ENCODE assay signal across 1 cellular context in genomic region chr11:35663408-35663702, GRCh38.
TF ChIP-seq lines count a peak whose summit lies in the region.

No MANE protein-coding gene starts in this region.

TF ChIP-seq in K562, 482 proteins besides CTCF, POLR2A, EP300 and RAD21 (continued from another document):
- TF ChIP-seq, protein P1, sequence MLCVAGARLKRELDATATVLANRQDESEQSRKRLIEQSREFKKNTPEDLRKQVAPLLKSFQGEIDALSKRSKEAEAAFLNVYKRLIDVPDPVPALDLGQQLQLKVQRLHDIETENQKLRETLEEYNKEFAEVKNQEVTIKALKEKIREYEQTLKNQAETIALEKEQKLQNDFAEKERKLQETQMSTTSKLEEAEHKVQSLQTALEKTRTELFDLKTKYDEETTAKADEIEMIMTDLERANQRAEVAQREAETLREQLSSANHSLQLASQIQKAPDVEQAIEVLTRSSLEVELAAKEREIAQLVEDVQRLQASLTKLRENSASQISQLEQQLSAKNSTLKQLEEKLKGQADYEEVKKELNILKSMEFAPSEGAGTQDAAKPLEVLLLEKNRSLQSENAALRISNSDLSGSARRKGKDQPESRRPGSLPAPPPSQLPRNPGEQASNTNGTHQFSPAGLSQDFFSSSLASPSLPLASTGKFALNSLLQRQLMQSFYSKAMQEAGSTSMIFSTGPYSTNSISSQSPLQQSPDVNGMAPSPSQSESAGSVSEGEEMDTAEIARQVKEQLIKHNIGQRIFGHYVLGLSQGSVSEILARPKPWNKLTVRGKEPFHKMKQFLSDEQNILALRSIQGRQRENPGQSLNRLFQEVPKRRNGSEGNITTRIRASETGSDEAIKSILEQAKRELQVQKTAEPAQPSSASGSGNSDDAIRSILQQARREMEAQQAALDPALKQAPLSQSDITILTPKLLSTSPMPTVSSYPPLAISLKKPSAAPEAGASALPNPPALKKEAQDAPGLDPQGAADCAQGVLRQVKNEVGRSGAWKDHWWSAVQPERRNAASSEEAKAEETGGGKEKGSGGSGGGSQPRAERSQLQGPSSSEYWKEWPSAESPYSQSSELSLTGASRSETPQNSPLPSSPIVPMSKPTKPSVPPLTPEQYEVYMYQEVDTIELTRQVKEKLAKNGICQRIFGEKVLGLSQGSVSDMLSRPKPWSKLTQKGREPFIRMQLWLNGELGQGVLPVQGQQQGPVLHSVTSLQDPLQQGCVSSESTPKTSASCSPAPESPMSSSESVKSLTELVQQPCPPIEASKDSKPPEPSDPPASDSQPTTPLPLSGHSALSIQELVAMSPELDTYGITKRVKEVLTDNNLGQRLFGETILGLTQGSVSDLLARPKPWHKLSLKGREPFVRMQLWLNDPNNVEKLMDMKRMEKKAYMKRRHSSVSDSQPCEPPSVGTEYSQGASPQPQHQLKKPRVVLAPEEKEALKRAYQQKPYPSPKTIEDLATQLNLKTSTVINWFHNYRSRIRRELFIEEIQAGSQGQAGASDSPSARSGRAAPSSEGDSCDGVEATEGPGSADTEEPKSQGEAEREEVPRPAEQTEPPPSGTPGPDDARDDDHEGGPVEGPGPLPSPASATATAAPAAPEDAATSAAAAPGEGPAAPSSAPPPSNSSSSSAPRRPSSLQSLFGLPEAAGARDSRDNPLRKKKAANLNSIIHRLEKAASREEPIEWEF (CRISPR knock-in tag; IDR thresholded peaks at IDR 0.05) = no peak
- TF ChIP-seq RBM22 (IDR thresholded peaks at IDR 0.05; ENCODE audit: low read depth, low read length, poor library complexity, severe bottlenecking) (no peak), ZNF3 (CRISPR knock-in tag; IDR thresholded peaks at IDR 0.05) (no peak), PYGO2 (tag; IDR thresholded peaks at IDR 0.05) (no peak), MBD2 (IDR thresholded peaks at IDR 0.05; ENCODE audit: borderline replicate concordance, low read depth) (no peak), MEF2D (tag; conservative IDR thresholded peaks at IDR 0.05; ENCODE audit: low read depth) (0 out of 2 replicates have a peak, but pooled peaks have one; percentile 56), ZNF124 (CRISPR knock-in tag; IDR thresholded peaks at IDR 0.05) (no peak), ZNF589 (CRISPR knock-in tag; IDR thresholded peaks at IDR 0.05; ENCODE audit: low read depth) (no peak), ZNF121 (CRISPR knock-in tag; conservative IDR thresholded peaks at IDR 0.05) (no peak), CEBPB (tag; IDR thresholded peaks at IDR 0.05) (no peak), ZNF143 (CRISPR knock-in tag; IDR thresholded peaks at IDR 0.05) (no peak), PHF20 (IDR thresholded peaks at IDR 0.05; ENCODE audit: partially characterized antibody) (no peak), DPF2 (IDR thresholded peaks at IDR 0.05) (0 out of 2 replicates have a peak, but pooled peaks have one; percentile 61), DNMT1 (IDR thresholded peaks at IDR 0.05) (no peak), MAFK (IDR thresholded peaks at IDR 0.05; ENCODE audit: low read length) (no peak), RBM25 (IDR thresholded peaks at IDR 0.05; ENCODE audit: low read depth, low read length, severe bottlenecking) (no peak), ERF (CRISPR knock-in tag; IDR thresholded peaks at IDR 0.05) (no peak), TEAD4 (IDR thresholded peaks at IDR 0.05; ENCODE audit: low read length) (no peak), TEAD4 (CRISPR knock-in tag; IDR thresholded peaks at IDR 0.05; ENCODE audit: borderline replicate concordance) (no peak), ZNF232 (CRISPR knock-in tag; IDR thresholded peaks at IDR 0.05) (no peak), CREB1 (IDR thresholded peaks at IDR 0.05) (no peak), CREB1 (CRISPR knock-in tag; IDR thresholded peaks at IDR 0.05) (no peak), SMARCA5 (IDR thresholded peaks at IDR 0.05) (peak; percentile 91), ARID2 (IDR thresholded peaks at IDR 0.05) (peak; percentile 50), RBM17 (IDR thresholded peaks at IDR 0.05; ENCODE audit: borderline replicate concordance, low read depth, low read length) (no peak), ZNF436 (CRISPR knock-in tag; IDR thresholded peaks at IDR 0.05) (no peak), NFXL1 (CRISPR knock-in tag; IDR thresholded peaks at IDR 0.05) (no peak), TAF9B (IDR thresholded peaks at IDR 0.05; ENCODE audit: partially characterized antibody) (no peak), NCOA6 (IDR thresholded peaks at IDR 0.05) (no peak), HIVEP1 (CRISPR knock-in tag; IDR thresholded peaks at IDR 0.05) (no peak), ZNF445 (CRISPR knock-in tag; IDR thresholded peaks at IDR 0.05; ENCODE audit: low read depth) (no peak), ZNF695 (CRISPR knock-in tag; IDR thresholded peaks at IDR 0.05) (no peak), KDM5B (IDR thresholded peaks at IDR 0.05; ENCODE audit: insufficient replicate concordance, low read depth, low read length) (no peak)
- TF ChIP-seq, protein P2, sequence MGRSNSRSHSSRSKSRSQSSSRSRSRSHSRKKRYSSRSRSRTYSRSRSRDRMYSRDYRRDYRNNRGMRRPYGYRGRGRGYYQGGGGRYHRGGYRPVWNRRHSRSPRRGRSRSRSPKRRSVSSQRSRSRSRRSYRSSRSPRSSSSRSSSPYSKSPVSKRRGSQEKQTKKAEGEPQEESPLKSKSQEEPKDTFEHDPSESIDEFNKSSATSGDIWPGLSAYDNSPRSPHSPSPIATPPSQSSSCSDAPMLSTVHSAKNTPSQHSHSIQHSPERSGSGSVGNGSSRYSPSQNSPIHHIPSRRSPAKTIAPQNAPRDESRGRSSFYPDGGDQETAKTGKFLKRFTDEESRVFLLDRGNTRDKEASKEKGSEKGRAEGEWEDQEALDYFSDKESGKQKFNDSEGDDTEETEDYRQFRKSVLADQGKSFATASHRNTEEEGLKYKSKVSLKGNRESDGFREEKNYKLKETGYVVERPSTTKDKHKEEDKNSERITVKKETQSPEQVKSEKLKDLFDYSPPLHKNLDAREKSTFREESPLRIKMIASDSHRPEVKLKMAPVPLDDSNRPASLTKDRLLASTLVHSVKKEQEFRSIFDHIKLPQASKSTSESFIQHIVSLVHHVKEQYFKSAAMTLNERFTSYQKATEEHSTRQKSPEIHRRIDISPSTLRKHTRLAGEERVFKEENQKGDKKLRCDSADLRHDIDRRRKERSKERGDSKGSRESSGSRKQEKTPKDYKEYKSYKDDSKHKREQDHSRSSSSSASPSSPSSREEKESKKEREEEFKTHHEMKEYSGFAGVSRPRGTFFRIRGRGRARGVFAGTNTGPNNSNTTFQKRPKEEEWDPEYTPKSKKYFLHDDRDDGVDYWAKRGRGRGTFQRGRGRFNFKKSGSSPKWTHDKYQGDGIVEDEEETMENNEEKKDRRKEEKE (IDR thresholded peaks at IDR 0.05; ENCODE audit: borderline replicate concordance in 1 of 2, control insufficient read depth in 1 of 2, low read depth in 2 of 2, low read length in 1 of 2) = no peak; a peak in 1 of 4 replicates
- TF ChIP-seq, protein P3, sequence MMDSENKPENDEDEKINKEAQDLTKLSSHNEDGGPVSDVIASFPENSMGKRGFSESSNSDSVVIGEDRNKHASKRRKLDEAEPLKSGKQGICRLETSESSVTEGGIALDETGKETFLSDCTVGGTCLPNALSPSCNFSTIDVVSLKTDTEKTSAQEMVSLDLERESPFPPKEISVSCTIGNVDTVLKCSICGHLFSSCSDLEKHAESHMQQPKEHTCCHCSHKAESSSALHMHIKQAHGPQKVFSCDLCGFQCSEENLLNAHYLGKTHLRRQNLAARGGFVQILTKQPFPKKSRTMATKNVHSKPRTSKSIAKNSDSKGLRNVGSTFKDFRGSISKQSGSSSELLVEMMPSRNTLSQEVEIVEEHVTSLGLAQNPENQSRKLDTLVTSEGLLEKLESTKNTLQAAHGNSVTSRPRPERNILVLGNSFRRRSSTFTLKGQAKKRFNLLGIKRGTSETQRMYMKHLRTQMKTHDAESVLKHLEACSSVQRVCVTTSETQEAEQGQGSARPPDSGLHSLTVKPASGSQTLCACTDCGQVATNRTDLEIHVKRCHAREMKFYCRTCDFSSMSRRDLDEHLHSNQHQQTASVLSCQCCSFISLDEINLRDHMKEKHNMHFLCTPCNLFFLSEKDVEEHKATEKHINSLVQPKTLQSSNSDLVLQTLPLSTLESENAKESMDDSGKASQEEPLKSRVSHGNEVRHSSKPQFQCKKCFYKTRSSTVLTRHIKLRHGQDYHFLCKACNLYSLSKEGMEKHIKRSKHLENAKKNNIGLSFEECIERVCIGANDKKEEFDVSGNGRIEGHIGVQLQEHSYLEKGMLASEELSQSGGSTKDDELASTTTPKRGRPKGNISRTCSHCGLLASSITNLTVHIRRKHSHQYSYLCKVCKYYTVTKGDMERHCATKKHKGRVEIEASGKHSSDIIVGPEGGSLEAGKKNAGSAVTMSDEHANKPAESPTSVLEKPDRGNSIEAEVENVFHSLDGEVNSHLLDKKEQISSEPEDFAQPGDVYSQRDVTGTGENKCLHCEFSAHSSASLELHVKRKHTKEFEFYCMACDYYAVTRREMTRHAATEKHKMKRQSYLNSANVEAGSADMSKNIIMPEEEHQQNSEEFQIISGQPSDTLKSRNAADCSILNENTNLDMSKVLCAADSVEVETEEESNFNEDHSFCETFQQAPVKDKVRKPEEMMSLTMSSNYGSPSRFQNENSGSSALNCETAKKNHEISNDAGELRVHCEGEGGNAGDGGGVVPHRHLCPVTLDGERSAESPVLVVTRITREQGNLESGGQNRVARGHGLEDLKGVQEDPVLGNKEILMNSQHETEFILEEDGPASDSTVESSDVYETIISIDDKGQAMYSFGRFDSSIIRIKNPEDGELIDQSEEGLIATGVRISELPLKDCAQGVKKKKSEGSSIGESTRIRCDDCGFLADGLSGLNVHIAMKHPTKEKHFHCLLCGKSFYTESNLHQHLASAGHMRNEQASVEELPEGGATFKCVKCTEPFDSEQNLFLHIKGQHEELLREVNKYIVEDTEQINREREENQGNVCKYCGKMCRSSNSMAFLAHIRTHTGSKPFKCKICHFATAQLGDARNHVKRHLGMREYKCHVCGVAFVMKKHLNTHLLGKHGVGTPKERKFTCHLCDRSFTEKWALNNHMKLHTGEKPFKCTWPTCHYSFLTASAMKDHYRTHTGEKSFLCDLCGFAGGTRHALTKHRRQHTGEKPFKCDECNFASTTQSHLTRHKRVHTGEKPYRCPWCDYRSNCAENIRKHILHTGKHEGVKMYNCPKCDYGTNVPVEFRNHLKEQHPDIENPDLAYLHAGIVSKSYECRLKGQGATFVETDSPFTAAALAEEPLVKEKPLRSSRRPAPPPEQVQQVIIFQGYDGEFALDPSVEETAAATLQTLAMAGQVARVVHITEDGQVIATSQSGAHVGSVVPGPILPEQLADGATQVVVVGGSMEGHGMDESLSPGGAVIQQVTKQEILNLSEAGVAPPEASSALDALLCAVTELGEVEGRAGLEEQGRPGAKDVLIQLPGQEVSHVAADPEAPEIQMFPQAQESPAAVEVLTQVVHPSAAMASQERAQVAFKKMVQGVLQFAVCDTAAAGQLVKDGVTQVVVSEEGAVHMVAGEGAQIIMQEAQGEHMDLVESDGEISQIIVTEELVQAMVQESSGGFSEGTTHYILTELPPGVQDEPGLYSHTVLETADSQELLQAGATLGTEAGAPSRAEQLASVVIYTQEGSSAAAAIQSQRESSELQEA (IDR thresholded peaks at IDR 0.05; ENCODE audit: low read depth) = peak; percentile 58; the same call in 1 of the 2 replicates
- TF ChIP-seq, protein P4, sequence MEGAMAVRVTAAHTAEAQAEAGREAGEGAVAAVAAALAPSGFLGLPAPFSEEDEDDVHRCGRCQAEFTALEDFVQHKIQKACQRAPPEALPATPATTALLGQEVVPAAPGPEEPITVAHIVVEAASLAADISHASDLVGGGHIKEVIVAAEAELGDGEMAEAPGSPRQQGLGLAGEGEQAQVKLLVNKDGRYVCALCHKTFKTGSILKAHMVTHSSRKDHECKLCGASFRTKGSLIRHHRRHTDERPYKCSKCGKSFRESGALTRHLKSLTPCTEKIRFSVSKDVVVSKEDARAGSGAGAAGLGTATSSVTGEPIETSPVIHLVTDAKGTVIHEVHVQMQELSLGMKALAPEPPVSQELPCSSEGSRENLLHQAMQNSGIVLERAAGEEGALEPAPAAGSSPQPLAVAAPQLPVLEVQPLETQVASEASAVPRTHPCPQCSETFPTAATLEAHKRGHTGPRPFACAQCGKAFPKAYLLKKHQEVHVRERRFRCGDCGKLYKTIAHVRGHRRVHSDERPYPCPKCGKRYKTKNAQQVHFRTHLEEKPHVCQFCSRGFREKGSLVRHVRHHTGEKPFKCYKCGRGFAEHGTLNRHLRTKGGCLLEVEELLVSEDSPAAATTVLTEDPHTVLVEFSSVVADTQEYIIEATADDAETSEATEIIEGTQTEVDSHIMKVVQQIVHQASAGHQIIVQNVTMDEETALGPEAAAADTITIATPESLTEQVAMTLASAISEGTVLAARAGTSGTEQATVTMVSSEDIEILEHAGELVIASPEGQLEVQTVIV (CRISPR knock-in tag; IDR thresholded peaks at IDR 0.05; ENCODE audit: borderline replicate concordance) = no peak
- TF ChIP-seq, protein P5, sequence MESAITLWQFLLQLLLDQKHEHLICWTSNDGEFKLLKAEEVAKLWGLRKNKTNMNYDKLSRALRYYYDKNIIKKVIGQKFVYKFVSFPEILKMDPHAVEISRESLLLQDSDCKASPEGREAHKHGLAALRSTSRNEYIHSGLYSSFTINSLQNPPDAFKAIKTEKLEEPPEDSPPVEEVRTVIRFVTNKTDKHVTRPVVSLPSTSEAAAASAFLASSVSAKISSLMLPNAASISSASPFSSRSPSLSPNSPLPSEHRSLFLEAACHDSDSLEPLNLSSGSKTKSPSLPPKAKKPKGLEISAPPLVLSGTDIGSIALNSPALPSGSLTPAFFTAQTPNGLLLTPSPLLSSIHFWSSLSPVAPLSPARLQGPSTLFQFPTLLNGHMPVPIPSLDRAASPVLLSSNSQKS (CRISPR knock-in tag; IDR thresholded peaks at IDR 0.05) = no peak
- TF ChIP-seq, protein P6, sequence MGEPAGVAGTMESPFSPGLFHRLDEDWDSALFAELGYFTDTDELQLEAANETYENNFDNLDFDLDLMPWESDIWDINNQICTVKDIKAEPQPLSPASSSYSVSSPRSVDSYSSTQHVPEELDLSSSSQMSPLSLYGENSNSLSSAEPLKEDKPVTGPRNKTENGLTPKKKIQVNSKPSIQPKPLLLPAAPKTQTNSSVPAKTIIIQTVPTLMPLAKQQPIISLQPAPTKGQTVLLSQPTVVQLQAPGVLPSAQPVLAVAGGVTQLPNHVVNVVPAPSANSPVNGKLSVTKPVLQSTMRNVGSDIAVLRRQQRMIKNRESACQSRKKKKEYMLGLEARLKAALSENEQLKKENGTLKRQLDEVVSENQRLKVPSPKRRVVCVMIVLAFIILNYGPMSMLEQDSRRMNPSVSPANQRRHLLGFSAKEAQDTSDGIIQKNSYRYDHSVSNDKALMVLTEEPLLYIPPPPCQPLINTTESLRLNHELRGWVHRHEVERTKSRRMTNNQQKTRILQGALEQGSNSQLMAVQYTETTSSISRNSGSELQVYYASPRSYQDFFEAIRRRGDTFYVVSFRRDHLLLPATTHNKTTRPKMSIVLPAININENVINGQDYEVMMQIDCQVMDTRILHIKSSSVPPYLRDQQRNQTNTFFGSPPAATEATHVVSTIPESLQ (CRISPR knock-in tag; IDR thresholded peaks at IDR 0.05) = no peak
- TF ChIP-seq, protein P7, sequence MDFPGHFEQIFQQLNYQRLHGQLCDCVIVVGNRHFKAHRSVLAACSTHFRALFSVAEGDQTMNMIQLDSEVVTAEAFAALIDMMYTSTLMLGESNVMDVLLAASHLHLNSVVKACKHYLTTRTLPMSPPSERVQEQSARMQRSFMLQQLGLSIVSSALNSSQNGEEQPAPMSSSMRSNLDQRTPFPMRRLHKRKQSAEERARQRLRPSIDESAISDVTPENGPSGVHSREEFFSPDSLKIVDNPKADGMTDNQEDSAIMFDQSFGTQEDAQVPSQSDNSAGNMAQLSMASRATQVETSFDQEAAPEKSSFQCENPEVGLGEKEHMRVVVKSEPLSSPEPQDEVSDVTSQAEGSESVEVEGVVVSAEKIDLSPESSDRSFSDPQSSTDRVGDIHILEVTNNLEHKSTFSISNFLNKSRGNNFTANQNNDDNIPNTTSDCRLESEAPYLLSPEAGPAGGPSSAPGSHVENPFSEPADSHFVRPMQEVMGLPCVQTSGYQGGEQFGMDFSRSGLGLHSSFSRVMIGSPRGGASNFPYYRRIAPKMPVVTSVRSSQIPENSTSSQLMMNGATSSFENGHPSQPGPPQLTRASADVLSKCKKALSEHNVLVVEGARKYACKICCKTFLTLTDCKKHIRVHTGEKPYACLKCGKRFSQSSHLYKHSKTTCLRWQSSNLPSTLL (IDR thresholded peaks at IDR 0.05) = 0 out of 2 replicates have a peak, but pooled peaks have one; percentile 57
TF ChIP-seq in K562: peak in this region for 46.
